ENCODE assay signal across 21 cellular contexts in the genomic region with DNA sequence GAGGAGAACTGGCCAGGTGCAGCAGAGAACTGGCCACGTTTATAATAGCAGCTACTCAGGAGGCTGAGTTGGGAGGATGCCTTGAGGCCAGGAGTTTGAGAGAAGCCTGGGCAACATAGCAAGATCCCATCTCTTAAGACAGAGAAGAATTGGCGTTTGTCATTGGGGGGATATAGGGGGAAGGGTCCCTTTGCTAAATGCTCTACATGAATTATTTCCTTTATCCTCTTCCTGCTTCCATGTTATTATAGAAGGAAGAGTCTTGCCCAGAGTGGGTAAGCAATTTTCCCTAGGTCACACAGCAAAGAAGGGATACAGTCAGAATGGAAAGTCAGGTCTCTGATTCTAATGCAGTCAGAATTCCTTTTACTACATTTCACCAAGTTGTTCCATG.
DNase-seq lines count a peak whose midpoint lies in the region; ATAC-seq, FAIRE-seq and TF ChIP-seq lines count a peak whose summit lies in the region.
"Had no signal": no experiment of that assay in that cellular context is flagged by ENCODE, and none has a peak within 500 bp of the region (broad histone marks: within the 10 kb centered on the region; RNA-seq: fewer than 3 reads in every experiment).

No MANE protein-coding gene starts in this region.

- TF ChIP-seq EP300 in HepG2 (IDR thresholded peaks at IDR 0.05; ENCODE audit: low read depth in 2 of 2, low read length in 2 of 2) (no peak), HepG2 (CRISPR knock-in tag; IDR thresholded peaks at IDR 0.05; ENCODE audit: borderline replicate concordance) (no peak)

- TF ChIP-seq POLR2A in HepG2 (IDR thresholded peaks at IDR 0.05; ENCODE audit: insufficient read depth in 1 of 2, low read depth in 2 of 2, low read length in 2 of 2) (no peak), right lobe of liver (IDR thresholded peaks at IDR 0.05) (no peak)

- no peak for FAIRE-seq in HepG2 (lab: Jason Lieb, UNC)
- FAIRE-seq: GM18507 had no signal

- no peak overlapping the region for H2AFZ ChIP-seq in HepG2 (ENCODE audit: low read length)

- CTCF ChIA-PET in HepG2 (lab: Yijun Ruan, JAX; ENCODE audit: low intra/inter-chr PET ratio, low total read pairs), result no interaction called here

- DNase-seq in HepG2 (ENCODE audit: low spot score) (no peak), right lobe of liver (no peak), SIG-M5 (lab: John Stamatoyannopoulos, UW) (no peak), A172 (ENCODE audit: low spot score) (no peak), Ammon's horn (ENCODE audit: low spot score) (no peak)
- no peak for DNase-seq in stimulated activated CD4-positive, alpha-beta T cell treated with anti-CD3 and anti-CD28 coated beads, Interleukin-2, amount 100 ng/mL, for 48 hours
- DNase-seq: 8988T, DMS53, GDM1, NCI-H1105, NCI-H146, NCI-H2029, NCI-H2227 treated with DMSO at 0.1 percent for 48 hours, NCI-H510A treated with DMSO at 0.1 percent for 48 hours, NCI-H774, SJCRH30 had no signal

- H3K27me3 ChIP-seq in HepG2 (ENCODE audit: control insufficient read depth in 1 of 2, insufficient read depth in 2 of 2, low read length in 2 of 2), result peaks cover 2 to 26% of the 10 kb centered on the region in 2 experiments; a peak in 4 of 5 replicates
- no peaks in the 10 kb centered on the region for H3K27me3 ChIP-seq in right lobe of liver
- H3K27me3 ChIP-seq in muscle layer of colon (ENCODE audit: control insufficient read depth in 1 of 2, insufficient read depth in 2 of 2, low read length in 2 of 2), result no peaks in the 10 kb centered on the region
- no peaks in the 10 kb centered on the region for H3K27me3 ChIP-seq in stomach smooth muscle (ENCODE audit: control insufficient read depth in 1 of 2, insufficient read depth in 2 of 2, low read length in 2 of 2)
- H3K27me3 ChIP-seq: SJCRH30 had no signal

- H3K36me3 ChIP-seq in HepG2 (replicated peaks in 1 of 2; ENCODE audit: control insufficient read depth in 1 of 2, insufficient read depth in 2 of 2, low read length in 2 of 2), result no peaks in the 10 kb centered on the region
- H3K36me3 ChIP-seq in right lobe of liver, result no peaks in the 10 kb centered on the region
- peaks cover 62% of the 10 kb centered on the region for H3K36me3 ChIP-seq in muscle layer of colon (ENCODE audit: insufficient read depth, low read length)
- H3K36me3 ChIP-seq in stomach smooth muscle (ENCODE audit: control insufficient read depth in 2 of 2, insufficient read depth in 2 of 2, low read length in 2 of 2), result peaks cover 47 to 48% of the 10 kb centered on the region in 2 donors
- H3K36me3 ChIP-seq: SJCRH30 had no signal

- no peak overlapping the region for H3K9ac ChIP-seq in HepG2 (ENCODE audit: insufficient read depth, low read depth, low read length)
- H3K9ac ChIP-seq in muscle layer of colon (ENCODE audit: low read length), result no peak overlapping the region
- H3K9ac ChIP-seq in stomach smooth muscle (ENCODE audit: low read length in 2 of 2), result no peak overlapping the region
- H3K9ac ChIP-seq: KMS-11 had no signal

- no TSS peak for BruUV-seq in HepG2 (replicated peaks; lab: Mats Ljungman, UMichigan)

- no peak for TF ChIP-seq RAD21 in HepG2 (CRISPR knock-in tag; IDR thresholded peaks at IDR 0.05)

- no peak overlapping the region for H3K4me3 ChIP-seq in HepG2 (replicated peaks in 1 of 3; ENCODE audit: insufficient read depth in 1 of 3, low read depth in 2 of 3, low read length in 3 of 3)
- no peak overlapping the region for H3K4me3 ChIP-seq in right lobe of liver
- peak overlapping the region in 1 of 2 donors; percentile 27 for H3K4me3 ChIP-seq in muscle layer of colon (ENCODE audit: low read depth in 1 of 2, low read length in 2 of 2)
- no peak overlapping the region for H3K4me3 ChIP-seq in stomach smooth muscle (ENCODE audit: low read length in 2 of 2)
- H3K4me3 ChIP-seq: SJCRH30 had no signal

- H3K79me2 ChIP-seq in HepG2 (ENCODE audit: insufficient read depth, low read length), result no peaks in the 10 kb centered on the region

- POLR2A ChIA-PET in HepG2 (lab: Yijun Ruan, JAX), result no interaction called here

- 0% methylated on average over 2 of the region's 2 CpGs for WGBS in HepG2 (ENCODE audit: low lambda C conversion rate)
- WGBS in right lobe of liver (ENCODE audit: insufficient coverage, low coverage, low lambda C conversion rate, missing lambda C conversion rate), result 50% methylated on average over 2 of the region's 2 CpGs

- H3K9me3 ChIP-seq in HepG2 (ENCODE audit: low read length), result no peaks in the 10 kb centered on the region
- H3K9me3 ChIP-seq in right lobe of liver, result no peaks in the 10 kb centered on the region
- no peaks in the 10 kb centered on the region for H3K9me3 ChIP-seq in muscle layer of colon (ENCODE audit: low read length)
- no peaks in the 10 kb centered on the region for H3K9me3 ChIP-seq in stomach smooth muscle (ENCODE audit: control insufficient read depth in 2 of 2, low read length in 2 of 2)
- H3K9me3 ChIP-seq: SJCRH30 had no signal

- in situ Hi-C loops in HepG2 (cut with HindIII; ENCODE audit: extremely low pct_ligation_motif_present, low pct_unique_long_range_greater_than_20kb), result no loop called here

- intact Hi-C loops in HepG2 (cut with micrococcal nuclease; ENCODE audit: unreplicated experiment) (no loop called here), right lobe of liver (cut with DNase I) (no loop called here)

- no peak overlapping the region for H3K4me2 ChIP-seq in HepG2 (ENCODE audit: low read depth, low read length)
- H3K4me2 ChIP-seq: KMS-11 had no signal

- H3K4me1 ChIP-seq in HepG2 (ENCODE audit: insufficient read depth, low read length) (no peaks in the 10 kb centered on the region), right lobe of liver (no peaks in the 10 kb centered on the region), muscle layer of colon (ENCODE audit: insufficient read depth, low read length) (peaks cover 82% of the 10 kb centered on the region), stomach smooth muscle (ENCODE audit: control insufficient read depth, insufficient read depth, low read length) (peaks cover 73% of the 10 kb centered on the region)
- H3K4me1 ChIP-seq: SJCRH30 had no signal

- H3K27ac ChIP-seq in HepG2 (ENCODE audit: extremely low read length, insufficient read depth, low read length) (no peak overlapping the region), right lobe of liver (no peak overlapping the region), muscle layer of colon (ENCODE audit: low read depth, low read length) (peak overlapping the region; percentile 55), stomach smooth muscle (ENCODE audit: low read length) (peak overlapping the region; percentile 80)
- H3K27ac ChIP-seq: KMS-11, SJCRH30 had no signal

- TF ChIP-seq CTCF in HepG2 (CRISPR knock-in tag; IDR thresholded peaks at IDR 0.05) (no peak), right lobe of liver (IDR thresholded peaks at IDR 0.05) (no peak)

- H4K20me1 ChIP-seq in HepG2 (ENCODE audit: insufficient read depth, low read length), result no peaks in the 10 kb centered on the region

- ATAC-seq in HepG2 (no peak), right lobe of liver (no peak)
- ATAC-seq: Panc1 had no signal

TF ChIP-seq in HepG2, 621 proteins besides CTCF, POLR2A, EP300 and RAD21:
- TF ChIP-seq ZNF121 (CRISPR knock-in tag; IDR thresholded peaks at IDR 0.05) (peak; percentile 79), ZNF768 (CRISPR knock-in tag; IDR thresholded peaks at IDR 0.05) (peak; percentile 73; the same call in 1 of the 2 replicates), ZMYM3 (CRISPR knock-in tag; IDR thresholded peaks at IDR 0.05) (0 out of 2 replicates have a peak, but pooled peaks have one; percentile 16), RBM22 (optimal IDR thresholded peaks at IDR 0.05; ENCODE audit: low read length) (no peak)

Comparison
In these comparisons a context has a peak if more than half of its experiments do, and no peak if none do; other contexts are left out.
1. H3K27ac ChIP-seq: peak in muscle layer of colon (single experiment) and stomach smooth muscle (single experiment); none in HepG2 (single experiment) and right lobe of liver (0 of 3).